8 cellular contexts compared by ENCODE assay signal in the genomic region with DNA sequence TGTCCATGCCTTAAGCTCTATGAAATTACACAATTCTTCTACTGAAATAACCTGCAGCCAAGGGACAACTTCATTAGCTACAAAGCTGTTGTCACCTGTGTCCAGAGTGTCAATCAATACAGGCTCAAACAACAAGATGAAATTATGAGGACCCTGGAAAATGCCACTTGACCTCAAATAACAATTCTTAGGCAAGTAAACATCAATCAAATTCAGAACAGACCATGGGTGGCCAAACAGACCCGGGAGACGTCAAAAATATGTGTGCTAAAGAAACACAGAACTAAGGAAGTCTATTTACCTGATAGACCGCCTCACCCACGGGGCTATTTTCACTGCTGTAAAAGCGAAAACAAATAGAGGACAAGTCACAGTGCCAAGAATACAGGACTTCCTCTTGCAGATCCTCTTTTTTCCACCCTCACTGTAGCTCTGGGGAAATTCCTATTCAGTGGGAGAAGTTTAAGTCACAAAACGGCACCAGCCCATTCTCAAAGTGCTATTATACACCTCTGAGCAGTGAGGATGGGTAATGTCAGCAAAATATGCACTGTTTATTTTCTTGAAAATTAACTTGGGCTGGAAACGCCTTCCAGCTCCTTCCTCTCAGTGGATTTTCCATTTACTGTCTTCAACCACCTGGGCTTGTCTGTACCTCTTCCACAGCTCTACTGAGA. TPM values are rescaled to one million over a fixed set of nuclear protein-coding genes. Genes with fewer than 3 reads are reported as not detected.
A peak's percentile ranks its signal among the peaks of the same experiment; 100 is the strongest.
DNase-seq lines count a peak whose midpoint lies in the region; ATAC-seq lines count a peak whose summit lies in the region.

No MANE protein-coding gene starts in this region.

- H3K4me3 ChIP-seq in subcutaneous abdominal adipose tissue (ENCODE audit: low read depth in 1 of 5, low read length in 5 of 5) = peak overlapping the region; percentile 4 to 96 (median 92)

- H3K4me1 Mint-ChIP-seq in activated CD4-positive, alpha-beta T cell treated with anti-CD3 and anti-CD28 coated beads, Interleukin-2, amount 10 ng/mL, durations not matched to agents 7 days and 5 days = peaks cover 67% of the 10 kb centered on the region
- peaks cover 60 to 72% (median 62%) of the 10 kb centered on the region in 3 donors for H3K4me1 Mint-ChIP-seq in T-cell

- CTCF ChIA-PET in activated CD4-positive, alpha-beta T cell treated with anti-CD3 and anti-CD28 coated beads, Interleukin-2, amount 10 ng/mL, durations not matched to agents 7 days and 5 days (lab: Charles Lee) = interaction anchor here (0.6 to 2.0 kb wide), 9 partner anchors 8 to 242 kb away, joined by 3 to 10 read pairs (median 3); partner anchors contain the start of gene ZC3H7A
- CTCF ChIA-PET in T-cell (lab: Charles Lee) = interaction anchor here (0.5 to 1.9 kb wide), 14 partner anchors 9 to 157 kb away, joined by 3 to 7 read pairs (median 5); no protein-coding TSS in a partner anchor

- H3K4me3 Mint-ChIP-seq in activated CD4-positive, alpha-beta T cell treated with anti-CD3 and anti-CD28 coated beads, Interleukin-2, amount 10 ng/mL, durations not matched to agents 7 days and 5 days = peak overlapping the region; percentile 92
- peak overlapping the region; percentile 90 to 96 (median 93) for H3K4me3 Mint-ChIP-seq in T-cell

- H3K4me1 ChIP-seq in subcutaneous abdominal adipose tissue (ENCODE audit: control insufficient read depth in 5 of 5, insufficient read depth in 5 of 5, low read length in 5 of 5) = peaks cover 2 to 57% (median 43%) of the 10 kb centered on the region in 5 donors

- no peak for ATAC-seq in T-cell (replicated peaks in 1 of 4)
- ATAC-seq in left ventricle myocardium superior = peak; percentile 4
- no peak for ATAC-seq in GM21825 (IDR thresholded peaks at IDR 0.05; ENCODE audit: unreplicated experiment)

- POLR2A ChIA-PET in activated CD4-positive, alpha-beta T cell treated with anti-CD3 and anti-CD28 coated beads, Interleukin-2, amount 10 ng/mL, durations not matched to agents 7 days and 5 days (lab: Charles Lee) = interaction anchor here (0.6 kb wide), 1 partner anchor 82 kb away, joined by 3 read pairs; no protein-coding TSS in a partner anchor
- POLR2A ChIA-PET in T-cell (lab: Charles Lee) = interaction anchor here (0.5 to 2.3 kb wide), 6 partner anchors 12 to 50 kb away, joined by 3 to 15 read pairs (median 4); no protein-coding TSS in a partner anchor

- no peaks in the 10 kb centered on the region for H3K9me3 ChIP-seq in subcutaneous abdominal adipose tissue (ENCODE audit: control insufficient read depth in 5 of 5, low read length in 5 of 5)

- H3K27ac Mint-ChIP-seq in activated CD4-positive, alpha-beta T cell treated with anti-CD3 and anti-CD28 coated beads, Interleukin-2, amount 10 ng/mL, durations not matched to agents 7 days and 5 days = peak overlapping the region; percentile 87
- peak overlapping the region; percentile 95 to 97 for H3K27ac Mint-ChIP-seq in T-cell

- H3K36me3 Mint-ChIP-seq in activated CD4-positive, alpha-beta T cell treated with anti-CD3 and anti-CD28 coated beads, Interleukin-2, amount 10 ng/mL, durations not matched to agents 7 days and 5 days (ENCODE audit: low read depth) = peaks cover 43% of the 10 kb centered on the region
- peaks cover 9% of the 10 kb centered on the region for H3K36me3 Mint-ChIP-seq in T-cell

- intact Hi-C loops in left ventricle myocardium superior (cut with micrococcal nuclease) = no loop called here

- peak overlapping the region in 4 of 5 donors; percentile 0 to 48 (median 27) for H3K9ac ChIP-seq in subcutaneous abdominal adipose tissue (ENCODE audit: low read length in 5 of 5)

- H3K36me3 ChIP-seq in subcutaneous abdominal adipose tissue (ENCODE audit: control insufficient read depth in 5 of 5, insufficient read depth in 5 of 5, low read length in 5 of 5) = peaks cover 0 to 4% (median 0%) of the 10 kb centered on the region in 5 donors

- H3K9me3 Mint-ChIP-seq in activated CD4-positive, alpha-beta T cell treated with anti-CD3 and anti-CD28 coated beads, Interleukin-2, amount 10 ng/mL, durations not matched to agents 7 days and 5 days = no peaks in the 10 kb centered on the region
- H3K9me3 Mint-ChIP-seq in T-cell = no peaks in the 10 kb centered on the region

- peaks cover 2% of the 10 kb centered on the region for H3K27me3 Mint-ChIP-seq in activated CD4-positive, alpha-beta T cell treated with anti-CD3 and anti-CD28 coated beads, Interleukin-2, amount 10 ng/mL, durations not matched to agents 7 days and 5 days
- H3K27me3 Mint-ChIP-seq in T-cell = no peaks in the 10 kb centered on the region

- peak; percentile 32 for DNase-seq in activated CD4-positive, alpha-beta T cell treated with anti-CD3 and anti-CD28 coated beads, Interleukin-2, amount 10 ng/mL, durations not matched to agents 7 days and 5 days
- DNase-seq in activated CD4-positive, alpha-beta T cell treated with anti-CD3 and anti-CD28 coated beads, Interleukin-2, amount 50 U/mL, for 1 hour = no peak
- DNase-seq in T-cell = peak in 2 of 34 experiments; percentile 21 to 35
- DNase-seq in left ventricle myocardium superior = no peak
- DNase-seq in putamen (ENCODE audit: low spot score) = no peak
- DNase-seq in NCI-H526 treated with DMSO at 0.1 percent for 48 hours (lab: John Stamatoyannopoulos, UW) = no peak

- peak overlapping the region; percentile 99 for H3K27ac ChIP-seq in subcutaneous abdominal adipose tissue (ENCODE audit: low read depth, low read length)

- H3K27me3 ChIP-seq in subcutaneous abdominal adipose tissue (ENCODE audit: control insufficient read depth in 5 of 5, insufficient read depth in 4 of 5, low read length in 5 of 5) = no peaks in the 10 kb centered on the region

RNA-seq across cellular contexts. Expression of gene LITAF, which starts 2.7 kb away (rescaled TPM):
- 100 to 1,000 TPM; 133 to 141 TPM for total RNA-seq in activated CD4-positive, alpha-beta T cell treated with anti-CD3 and anti-CD28 coated beads, Interleukin-2, amount 10 ng/mL, durations not matched to agents 7 days and 5 days
- total RNA-seq in T-cell = 100 to 1,000 TPM; 150 to 256 (median 161) TPM
- 70.8 TPM for total RNA-seq in left ventricle myocardium superior
